Comparison of ENCODE assay signal across 7 cellular contexts in the genomic region with DNA sequence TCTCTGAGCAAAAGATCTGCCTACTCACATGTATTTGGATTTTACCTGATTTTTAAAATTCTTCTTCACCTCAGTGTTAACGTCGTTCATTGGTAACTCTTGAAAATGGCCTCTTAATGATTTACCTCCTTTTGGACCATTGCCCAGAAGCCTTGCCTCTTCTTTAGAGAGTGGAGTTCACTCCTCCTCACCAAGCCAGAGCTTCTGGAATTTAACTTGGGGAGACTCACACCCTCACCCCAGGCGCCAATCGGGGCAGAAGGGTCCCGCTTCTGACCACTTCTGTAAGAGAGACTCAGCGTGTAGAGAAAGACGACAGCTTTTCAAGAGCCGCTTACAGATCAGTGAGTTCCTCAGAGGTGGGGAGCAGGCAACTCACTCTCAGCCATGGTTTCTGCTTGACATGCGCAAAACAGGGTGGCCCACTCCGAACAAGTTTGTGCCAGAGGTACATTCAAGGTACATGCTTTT.
A peak's percentile ranks its signal among the peaks of the same experiment; 100 is the strongest.
DNase-seq lines count a peak whose midpoint lies in the region; ATAC-seq and TF ChIP-seq lines count a peak whose summit lies in the region.

No MANE protein-coding gene starts in this region.

- peaks cover 16% of the 10 kb centered on the region for H3K36me3 Mint-ChIP-seq in stimulated activated effector memory CD8-positive, alpha-beta T cell treated with anti-CD3 and anti-CD28 coated beads, Interleukin-12 subunit alpha, Interleukin-12 subunit beta, amount 100 ng/mL, for 72 hours
- no peaks in the 10 kb centered on the region for H3K36me3 Mint-ChIP-seq in activated naive CD4-positive, alpha-beta T cell treated with anti-CD3 and anti-CD28 coated beads, Interleukin-2, amount 10 ng/mL, durations not matched to agents 7 days and 5 days

- ATAC-seq in stimulated activated effector memory CD8-positive, alpha-beta T cell treated with anti-CD3 and anti-CD28 coated beads, Interleukin-12 subunit alpha, Interleukin-12 subunit beta, amount 100 ng/mL, for 72 hours = no peak
- ATAC-seq in HG02973 (IDR thresholded peaks at IDR 0.05; ENCODE audit: unreplicated experiment) = no peak

- H3K4me1 Mint-ChIP-seq in stimulated activated effector memory CD8-positive, alpha-beta T cell treated with anti-CD3 and anti-CD28 coated beads, Interleukin-12 subunit alpha, Interleukin-12 subunit beta, amount 100 ng/mL, for 72 hours = peaks cover 33% of the 10 kb centered on the region
- peaks cover 35% of the 10 kb centered on the region for H3K4me1 Mint-ChIP-seq in activated naive CD4-positive, alpha-beta T cell treated with anti-CD3 and anti-CD28 coated beads, Interleukin-2, amount 10 ng/mL, durations not matched to agents 7 days and 5 days

- peak overlapping the region; percentile 30 for H3K4me3 ChIP-seq in HEK293 (ENCODE audit: low read depth, low read length)
- peak overlapping the region; percentile 86 for H3K4me3 ChIP-seq in adipocyte (ENCODE audit: low read length)
- peak overlapping the region; percentile 87 for H3K4me3 ChIP-seq in iPS-20b (ENCODE audit: low read length)

- H3K36me3 ChIP-seq in HEK293 (ENCODE audit: control insufficient read depth in 2 of 2, insufficient read depth in 1 of 2, low read length in 2 of 2) (no peaks in the 10 kb centered on the region), adipocyte (ENCODE audit: control insufficient read depth, insufficient read depth, low read length, severe bottlenecking) (no peaks in the 10 kb centered on the region), iPS-20b (ENCODE audit: insufficient read depth, low read depth, low read length) (no peaks in the 10 kb centered on the region)

- H3K27me3 ChIP-seq in adipocyte (replicated peaks; ENCODE audit: control insufficient read depth, insufficient read depth, low read length) (peaks cover 9% of the 10 kb centered on the region), iPS-20b (ENCODE audit: insufficient read depth, low read length) (peaks cover 25% of the 10 kb centered on the region)

- CTCF ChIA-PET in HEK293 (lab: Yijun Ruan, JAX) = interaction anchor here (0.9 to 1.7 kb wide), 3 partner anchors 8 to 350 kb away, joined by 3 to 6 read pairs (median 3); no protein-coding TSS in a partner anchor
- CTCF ChIA-PET in activated naive CD4-positive, alpha-beta T cell treated with anti-CD3 and anti-CD28 coated beads, Interleukin-2, amount 10 ng/mL, durations not matched to agents 7 days and 5 days (lab: Charles Lee) = interaction anchor here (0.6 kb wide), 1 partner anchor 36 kb away, joined by 3 read pairs; no protein-coding TSS in a partner anchor

- H3K27ac ChIP-seq in HEK293 (ENCODE audit: extremely low read depth, low read depth, low read length) (no peak overlapping the region; the same call in 1 of the 2 replicates), iPS-20b (ENCODE audit: low read length) (no peak overlapping the region)

- H3K27me3 Mint-ChIP-seq in activated naive CD4-positive, alpha-beta T cell treated with anti-CD3 and anti-CD28 coated beads, Interleukin-2, amount 10 ng/mL, durations not matched to agents 7 days and 5 days = peaks cover 77% of the 10 kb centered on the region

- H3K9me3 ChIP-seq in HEK293 (ENCODE audit: control insufficient read depth, insufficient read depth, low read depth, low read length) = no peaks in the 10 kb centered on the region
- no peaks in the 10 kb centered on the region for H3K9me3 ChIP-seq in adipocyte (ENCODE audit: control insufficient read depth, low read length)
- H3K9me3 ChIP-seq in iPS-20b (ENCODE audit: insufficient read depth, low read depth, low read length) = no peaks in the 10 kb centered on the region

- H3K4me1 ChIP-seq in HEK293 (ENCODE audit: control insufficient read depth, insufficient read depth, low read length) (peaks cover 7% of the 10 kb centered on the region), adipocyte (ENCODE audit: control insufficient read depth, insufficient read depth, low read length) (peaks cover 10% of the 10 kb centered on the region), iPS-20b (ENCODE audit: insufficient read depth, low read length) (0 out of 2 replicates have a peak, but pooled peaks cover 3% of the 10 kb centered on the region)

- H3K9me3 Mint-ChIP-seq in stimulated activated effector memory CD8-positive, alpha-beta T cell treated with anti-CD3 and anti-CD28 coated beads, Interleukin-12 subunit alpha, Interleukin-12 subunit beta, amount 100 ng/mL, for 72 hours = no peaks in the 10 kb centered on the region
- H3K9me3 Mint-ChIP-seq in activated naive CD4-positive, alpha-beta T cell treated with anti-CD3 and anti-CD28 coated beads, Interleukin-2, amount 10 ng/mL, durations not matched to agents 7 days and 5 days = no peaks in the 10 kb centered on the region

- TF ChIP-seq CTCF in HEK293 (tag by site-specific recombination; IDR thresholded peaks at IDR 0.05) = no peak

- no peak overlapping the region for H3K27ac Mint-ChIP-seq in stimulated activated effector memory CD8-positive, alpha-beta T cell treated with anti-CD3 and anti-CD28 coated beads, Interleukin-12 subunit alpha, Interleukin-12 subunit beta, amount 100 ng/mL, for 72 hours
- H3K27ac Mint-ChIP-seq in activated naive CD4-positive, alpha-beta T cell treated with anti-CD3 and anti-CD28 coated beads, Interleukin-2, amount 10 ng/mL, durations not matched to agents 7 days and 5 days = no peak overlapping the region

- POLR2A ChIA-PET in HEK293 (lab: Yijun Ruan, JAX) = interaction anchor here (2.3 kb wide), 1 partner anchor 13 kb away, joined by 10 read pairs; a partner anchor contains a TSS

- no peak for DNase-seq in adipocyte (ENCODE audit: low read depth)
- no peak for DNase-seq in stimulated activated effector memory CD8-positive, alpha-beta T cell treated with anti-CD3 and anti-CD28 coated beads, Interleukin-12 subunit alpha, Interleukin-12 subunit beta, amount 100 ng/mL, for 72 hours (ENCODE audit: low spot score in 2 of 2)
- DNase-seq in activated naive CD4-positive, alpha-beta T cell treated with anti-CD3 and anti-CD28 coated beads, Interleukin-2, amount 10 ng/mL, durations not matched to agents 7 days and 5 days = no peak
- DNase-seq in amniotic stem cell (lab: John Stamatoyannopoulos, UW) = no peak

- peak overlapping the region; percentile 37 for H3K4me3 Mint-ChIP-seq in stimulated activated effector memory CD8-positive, alpha-beta T cell treated with anti-CD3 and anti-CD28 coated beads, Interleukin-12 subunit alpha, Interleukin-12 subunit beta, amount 100 ng/mL, for 72 hours
- H3K4me3 Mint-ChIP-seq in activated naive CD4-positive, alpha-beta T cell treated with anti-CD3 and anti-CD28 coated beads, Interleukin-2, amount 10 ng/mL, durations not matched to agents 7 days and 5 days = no peak overlapping the region

- H3K9ac ChIP-seq in adipocyte (ENCODE audit: low read length) (peak overlapping the region; percentile 86), iPS-20b (ENCODE audit: low read depth, low read length) (peak overlapping the region; percentile 67; the same call in 1 of the 2 replicates)

TF ChIP-seq in HEK293, 187 proteins besides CTCF, POLR2A, EP300 and RAD21 (continues in another document):
- TF ChIP-seq HOXC10 (CRISPR knock-in tag; IDR thresholded peaks at IDR 0.05) = no peak
- no peak for TF ChIP-seq ZNF350 (tag by site-specific recombination; IDR thresholded peaks at IDR 0.05)
- TF ChIP-seq ZNF548 (tag by site-specific recombination; IDR thresholded peaks at IDR 0.05) = no peak
- TF ChIP-seq, protein P1, sequence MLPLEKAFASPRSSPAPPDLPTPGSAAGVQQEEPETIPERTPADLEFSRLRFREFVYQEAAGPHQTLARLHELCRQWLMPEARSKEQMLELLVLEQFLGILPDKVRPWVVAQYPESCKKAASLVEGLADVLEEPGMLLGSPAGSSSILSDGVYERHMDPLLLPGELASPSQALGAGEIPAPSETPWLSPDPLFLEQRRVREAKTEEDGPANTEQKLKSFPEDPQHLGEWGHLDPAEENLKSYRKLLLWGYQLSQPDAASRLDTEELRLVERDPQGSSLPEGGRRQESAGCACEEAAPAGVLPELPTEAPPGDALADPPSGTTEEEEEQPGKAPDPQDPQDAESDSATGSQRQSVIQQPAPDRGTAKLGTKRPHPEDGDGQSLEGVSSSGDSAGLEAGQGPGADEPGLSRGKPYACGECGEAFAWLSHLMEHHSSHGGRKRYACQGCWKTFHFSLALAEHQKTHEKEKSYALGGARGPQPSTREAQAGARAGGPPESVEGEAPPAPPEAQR (tag by site-specific recombination; IDR thresholded peaks at IDR 0.05) = no peak
- no peak for TF ChIP-seq ZNF747 (tag by site-specific recombination; IDR thresholded peaks at IDR 0.05)
- no peak for TF ChIP-seq ZBTB20 (tag by site-specific recombination; IDR thresholded peaks at IDR 0.05)
- TF ChIP-seq, protein P2, sequence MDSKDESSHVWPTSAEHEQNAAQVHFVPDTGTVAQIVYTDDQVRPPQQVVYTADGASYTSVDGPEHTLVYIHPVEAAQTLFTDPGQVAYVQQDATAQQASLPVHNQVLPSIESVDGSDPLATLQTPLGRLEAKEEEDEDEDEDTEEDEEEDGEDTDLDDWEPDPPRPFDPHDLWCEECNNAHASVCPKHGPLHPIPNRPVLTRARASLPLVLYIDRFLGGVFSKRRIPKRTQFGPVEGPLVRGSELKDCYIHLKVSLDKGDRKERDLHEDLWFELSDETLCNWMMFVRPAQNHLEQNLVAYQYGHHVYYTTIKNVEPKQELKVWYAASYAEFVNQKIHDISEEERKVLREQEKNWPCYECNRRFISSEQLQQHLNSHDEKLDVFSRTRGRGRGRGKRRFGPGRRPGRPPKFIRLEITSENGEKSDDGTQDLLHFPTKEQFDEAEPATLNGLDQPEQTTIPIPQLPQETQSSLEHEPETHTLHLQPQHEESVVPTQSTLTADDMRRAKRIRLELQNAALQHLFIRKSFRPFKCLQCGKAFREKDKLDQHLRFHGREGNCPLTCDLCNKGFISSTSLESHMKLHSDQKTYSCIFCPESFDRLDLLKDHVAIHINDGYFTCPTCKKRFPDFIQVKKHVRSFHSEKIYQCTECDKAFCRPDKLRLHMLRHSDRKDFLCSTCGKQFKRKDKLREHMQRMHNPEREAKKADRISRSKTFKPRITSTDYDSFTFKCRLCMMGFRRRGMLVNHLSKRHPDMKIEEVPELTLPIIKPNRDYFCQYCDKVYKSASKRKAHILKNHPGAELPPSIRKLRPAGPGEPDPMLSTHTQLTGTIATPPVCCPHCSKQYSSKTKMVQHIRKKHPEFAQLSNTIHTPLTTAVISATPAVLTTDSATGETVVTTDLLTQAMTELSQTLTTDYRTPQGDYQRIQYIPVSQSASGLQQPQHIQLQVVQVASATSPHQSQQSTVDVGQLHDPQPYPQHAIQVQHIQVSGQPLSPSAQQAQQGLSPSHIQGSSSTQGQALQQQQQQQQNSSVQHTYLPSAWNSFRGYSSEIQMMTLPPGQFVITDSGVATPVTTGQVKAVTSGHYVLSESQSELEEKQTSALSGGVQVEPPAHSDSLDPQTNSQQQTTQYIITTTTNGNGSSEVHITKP (tag by site-specific recombination; IDR thresholded peaks at IDR 0.05) = no peak
- TF ChIP-seq ZNF433 (tag by site-specific recombination; IDR thresholded peaks at IDR 0.05; ENCODE audit: low read depth) = no peak
- no peak for TF ChIP-seq GLIS1 (tag by site-specific recombination; IDR thresholded peaks at IDR 0.05)
- TF ChIP-seq ZNF248 (tag by site-specific recombination; IDR thresholded peaks at IDR 0.05) = no peak
- TF ChIP-seq ZNF335 (tag by site-specific recombination; conservative IDR thresholded peaks at IDR 0.05) = no peak

Comparison
In these comparisons a context has a peak if more than half of its experiments do, and no peak if none do; other contexts are left out.
1. H3K4me3 ChIP-seq: peak in every context shown above with its lines; median percentile 87 in iPS-20b; 86 in adipocyte; 30 in HEK293.